ENCODE assay signal across 1 cellular context in genomic region chr17:41962768-41963434, GRCh38.
TF ChIP-seq lines count a peak whose summit lies in the region.

No MANE protein-coding gene starts in this region.

TF ChIP-seq in HepG2, 621 proteins besides CTCF, POLR2A, EP300 and RAD21 (continued from another document and continues in another):
- no peak for TF ChIP-seq ZNF142 (CRISPR knock-in tag; IDR thresholded peaks at IDR 0.05)
- TF ChIP-seq ZSCAN22 (CRISPR knock-in tag; IDR thresholded peaks at IDR 0.05) = no peak
- no peak for TF ChIP-seq BRD4 (CRISPR knock-in tag; IDR thresholded peaks at IDR 0.05)
- no peak for TF ChIP-seq SATB2 (CRISPR knock-in tag; IDR thresholded peaks at IDR 0.05)
- 0 out of 2 replicates have a peak, but pooled peaks have one; percentile 39 for TF ChIP-seq CSRNP1 (CRISPR knock-in tag; IDR thresholded peaks at IDR 0.05)
- peak; percentile 62 for TF ChIP-seq ZNF687 (CRISPR knock-in tag; IDR thresholded peaks at IDR 0.05)
- TF ChIP-seq SSRP1 (CRISPR knock-in tag; IDR thresholded peaks at IDR 0.05) = 0 out of 2 replicates have a peak, but pooled peaks have one; percentile 55
- no peak for TF ChIP-seq ZNF576 (CRISPR knock-in tag; IDR thresholded peaks at IDR 0.05)
- TF ChIP-seq GABPB1 (CRISPR knock-in tag; IDR thresholded peaks at IDR 0.05) = 0 out of 2 replicates have a peak, but pooled peaks have one; percentile 22
- 0 out of 2 replicates have a peak, but pooled peaks have one; percentile 70 for TF ChIP-seq MIER3 (CRISPR knock-in tag; IDR thresholded peaks at IDR 0.05; ENCODE audit: borderline replicate concordance)
- TF ChIP-seq AKNA (CRISPR knock-in tag; IDR thresholded peaks at IDR 0.05; ENCODE audit: borderline replicate concordance) = no peak
- TF ChIP-seq TEAD3 (CRISPR knock-in tag; optimal IDR thresholded peaks at IDR 0.05; ENCODE audit: borderline replicate concordance) = peak; percentile 57
- TF ChIP-seq CREB1 (IDR thresholded peaks at IDR 0.05) = no peak
- no peak for TF ChIP-seq CREB1 (CRISPR knock-in tag; IDR thresholded peaks at IDR 0.05)
- peak; percentile 40; the same call in 1 of the 2 replicates for TF ChIP-seq E2F2 (CRISPR knock-in tag; IDR thresholded peaks at IDR 0.05; ENCODE audit: borderline replicate concordance)
- TF ChIP-seq PLSCR1 (CRISPR knock-in tag; IDR thresholded peaks at IDR 0.05; ENCODE audit: borderline replicate concordance) = no peak
- no peak for TF ChIP-seq PCBP1 (IDR thresholded peaks at IDR 0.05; ENCODE audit: borderline replicate concordance, low read depth, low read length)
- TF ChIP-seq ZNF224 (CRISPR knock-in tag; IDR thresholded peaks at IDR 0.05) = no peak
- 0 out of 2 replicates have a peak, but pooled peaks have one; percentile 62 for TF ChIP-seq ZNF615 (CRISPR knock-in tag; IDR thresholded peaks at IDR 0.05; ENCODE audit: borderline replicate concordance)
- TF ChIP-seq ZFP36L1 (CRISPR knock-in tag; IDR thresholded peaks at IDR 0.05) = peak; percentile 58; the same call in 1 of the 2 replicates
- TF ChIP-seq THAP8 (CRISPR knock-in tag; IDR thresholded peaks at IDR 0.05; ENCODE audit: borderline replicate concordance) = no peak
- no peak for TF ChIP-seq CERS6 (CRISPR knock-in tag; IDR thresholded peaks at IDR 0.05)
- TF ChIP-seq TFAP4 (IDR thresholded peaks at IDR 0.05; ENCODE audit: borderline replicate concordance, low read depth) = peak; percentile 55; the same call in 1 of the 2 replicates
- 0 out of 2 replicates have a peak, but pooled peaks have one; percentile 36 for TF ChIP-seq ZNF772 (CRISPR knock-in tag; IDR thresholded peaks at IDR 0.05)
- 0 out of 2 replicates have a peak, but pooled peaks have one; percentile 45 for TF ChIP-seq ZFP1 (CRISPR knock-in tag; IDR thresholded peaks at IDR 0.05)
- peak; percentile 79; the same call in 1 of the 2 replicates for TF ChIP-seq THRA (CRISPR knock-in tag; IDR thresholded peaks at IDR 0.05; ENCODE audit: borderline replicate concordance)
- TF ChIP-seq GFI1 (CRISPR knock-in tag; IDR thresholded peaks at IDR 0.05; ENCODE audit: borderline replicate concordance) = no peak
- TF ChIP-seq KAT8 (CRISPR knock-in tag; IDR thresholded peaks at IDR 0.05) = 0 out of 2 replicates have a peak, but pooled peaks have one; percentile 27
- peak; percentile 69; the same call in 1 of the 2 replicates for TF ChIP-seq BORCS8-MEF2B (CRISPR knock-in tag; IDR thresholded peaks at IDR 0.05)
- peak; percentile 26; the same call in 1 of the 2 replicates for TF ChIP-seq CEBPG (CRISPR knock-in tag; IDR thresholded peaks at IDR 0.05)
